22 cellular contexts compared by ENCODE assay signal in the genomic region with DNA sequence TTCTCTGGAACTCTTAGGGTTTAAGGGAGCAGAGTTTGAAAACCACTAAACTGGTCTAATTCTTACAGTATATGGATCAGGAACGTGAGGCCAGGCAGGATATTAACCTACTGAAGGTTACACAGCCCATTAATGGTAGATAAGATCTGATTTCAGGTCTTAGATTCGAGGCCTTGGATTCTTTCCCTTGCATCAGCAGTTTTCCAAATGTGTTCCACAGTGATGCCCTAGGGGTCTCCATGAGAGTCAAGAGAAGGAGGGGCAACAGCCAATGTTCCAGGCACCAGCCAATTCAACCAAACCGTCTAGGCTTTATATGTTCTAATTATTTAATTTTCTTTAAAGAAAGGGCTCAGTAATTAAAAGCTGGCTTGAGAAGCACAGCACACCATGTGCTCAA.
"Had no signal": no experiment of that assay in that cellular context is flagged by ENCODE, and none has a peak within 500 bp of the region (broad histone marks: within the 10 kb centered on the region; RNA-seq: fewer than 3 reads in every experiment).

No MANE protein-coding gene starts in this region.

- ATAC-seq: foreskin keratinocyte; gastroesophageal sphincter; heart left ventricle; left colon; left lung; left ventricle myocardium superior; lower lobe of right lung; naive thymus-derived CD4-positive, alpha-beta T cell had no signal

- H3K36me3 ChIP-seq: esophagus muscularis mucosa, gastroesophageal sphincter, heart left ventricle, left lung, lower lobe of right lung had no signal

- H3K4me1 ChIP-seq: esophagus muscularis mucosa, foreskin keratinocyte, gastroesophageal sphincter, heart left ventricle, left lung, lower lobe of right lung had no signal

- H3K4me3 ChIP-seq: coronary artery, dorsolateral prefrontal cortex, esophagus muscularis mucosa, gastroesophageal sphincter, heart left ventricle, hepatocyte, left lung, lower lobe of right lung had no signal

- H3K27me3 ChIP-seq: esophagus muscularis mucosa, foreskin keratinocyte, gastroesophageal sphincter, heart left ventricle, hepatocyte, left lung had no signal

- DNase-seq: dermis blood vessel endothelial cell; dorsolateral prefrontal cortex; effector CD4-positive, alpha-beta T cell; effector memory CD4-positive, alpha-beta T cell; foreskin keratinocyte; heart left ventricle; hypothalamus; immature natural killer cell; islet precursor cell; kidney; kidney glomerular epithelial cell; left colon; left lung; left ventricle myocardium superior; lower lobe of right lung; mesenchymal stem cell; midbrain; naive thymus-derived CD4-positive, alpha-beta T cell had no signal

- H3K27ac ChIP-seq: coronary artery, dorsolateral prefrontal cortex, esophagus muscularis mucosa, foreskin keratinocyte, gastroesophageal sphincter, heart left ventricle, hepatocyte, left lung, lower lobe of right lung had no signal

- H2AFZ ChIP-seq: hepatocyte had no signal

- H3K4me2 ChIP-seq: hepatocyte had no signal

- H3K9me3 ChIP-seq: esophagus muscularis mucosa, gastroesophageal sphincter, heart left ventricle had no signal
